Comparison of ENCODE assay signal across 8 cellular contexts in genomic region chr12:121781751-121782615, GRCh38. TPM values are rescaled to one million over a fixed set of nuclear protein-coding genes. Genes with fewer than 3 reads are reported as not detected.
DNase-seq lines count a peak whose midpoint lies in the region; ATAC-seq and TF ChIP-seq lines count a peak whose summit lies in the region.

No MANE protein-coding gene starts in this region.

- WGBS in smooth muscle cell (ENCODE audit: low lambda C conversion rate) = 66% methylated on average over 21 of the region's 21 CpGs

- no peak overlapping the region for H2AFZ ChIP-seq in smooth muscle cell (ENCODE audit: low read depth)

- no peak overlapping the region for H3K4me2 ChIP-seq in smooth muscle cell

- H3K27ac ChIP-seq in rectal smooth muscle tissue (ENCODE audit: low read depth, low read length) (peak overlapping the region; percentile 75), smooth muscle cell (ENCODE audit: low read depth) (no peak overlapping the region)

- DNase-seq in T-helper 9 cell (peak; percentile 49), epithelial cell of esophagus (ENCODE audit: low read depth) (peak; percentile 78), smooth muscle cell (lab: John Stamatoyannopoulos, UW; ENCODE audit: unreplicated experiment) (no peak), amygdala (lab: John Stamatoyannopoulos, UW) (no peak), foreskin melanocyte (no peak)

- H3K9ac ChIP-seq in rectal smooth muscle tissue (ENCODE audit: low read length) (no peak overlapping the region), smooth muscle cell (ENCODE audit: low read depth) (no peak overlapping the region)

- H3K79me2 ChIP-seq in smooth muscle cell (ENCODE audit: low read depth) = peaks cover 4% of the 10 kb centered on the region

- H3K4me1 ChIP-seq in rectal smooth muscle tissue (ENCODE audit: control insufficient read depth, insufficient read depth, low read length) (peaks cover 4% of the 10 kb centered on the region), smooth muscle cell (ENCODE audit: low read depth) (peaks cover 7% of the 10 kb centered on the region)

- no peak for TF ChIP-seq CTCF in epithelial cell of esophagus (IDR thresholded peaks at IDR 0.05; ENCODE audit: insufficient read depth, low read depth, low read length, missing control alignments)
- no peak for TF ChIP-seq CTCF in smooth muscle cell (IDR thresholded peaks at IDR 0.05; ENCODE audit: borderline replicate concordance, insufficient read depth, poor library complexity, severe bottlenecking)

- H3K36me3 ChIP-seq in rectal smooth muscle tissue (ENCODE audit: control insufficient read depth, insufficient read depth, low read length) (peaks cover 2% of the 10 kb centered on the region), smooth muscle cell (ENCODE audit: low read depth) (no peaks in the 10 kb centered on the region)

- no peaks in the 10 kb centered on the region for H3K9me3 ChIP-seq in smooth muscle cell (replicated peaks; ENCODE audit: low read depth)

- H3K4me3 ChIP-seq in epithelial cell of esophagus (ENCODE audit: low read length) (no peak overlapping the region), rectal smooth muscle tissue (ENCODE audit: low read length) (peak overlapping the region; percentile 16), smooth muscle cell (no peak overlapping the region)

- peaks cover 50% of the 10 kb centered on the region for H4K20me1 ChIP-seq in smooth muscle cell (ENCODE audit: low read depth)

- H3F3A ChIP-seq in smooth muscle cell (ENCODE audit: low read depth) = peaks cover 5% of the 10 kb centered on the region

- peak; percentile 53 for ATAC-seq in GM18498 (IDR thresholded peaks at IDR 0.05; ENCODE audit: unreplicated experiment)
- ATAC-seq in HG02759 (IDR thresholded peaks at IDR 0.05; ENCODE audit: unreplicated experiment) = peak; percentile 67

- no peaks in the 10 kb centered on the region for H3K27me3 ChIP-seq in rectal smooth muscle tissue (ENCODE audit: control insufficient read depth, insufficient read depth, low read length)
- no peaks in the 10 kb centered on the region for H3K27me3 ChIP-seq in smooth muscle cell (ENCODE audit: low read depth)

RNA-seq across cellular contexts. Expression of gene RHOF, which starts 11.5 kb away (rescaled TPM):
- total RNA-seq in smooth muscle cell = 12.7 and 25.9 TPM in 2 replicates
- polyA plus RNA-seq in smooth muscle cell = 13.8 and 15.3 TPM in 2 replicates

RNA-seq across cellular contexts. Expression of gene SETD1B, which starts 21.8 kb away (rescaled TPM):
- 2.7 and 4.2 TPM in 2 replicates for total RNA-seq in smooth muscle cell
- polyA plus RNA-seq in smooth muscle cell = 1.9 and 2.9 TPM in 2 replicates

Comparison
In these comparisons a context has a peak if more than half of its experiments do, and no peak if none do; other contexts are left out.
1. DNase-seq: peak in T-helper 9 cell (single experiment) and epithelial cell of esophagus (single experiment); none in smooth muscle cell (single experiment), amygdala (0 of 56) and foreskin melanocyte (single experiment).